26 cellular contexts compared by ENCODE assay signal in the genomic region with DNA sequence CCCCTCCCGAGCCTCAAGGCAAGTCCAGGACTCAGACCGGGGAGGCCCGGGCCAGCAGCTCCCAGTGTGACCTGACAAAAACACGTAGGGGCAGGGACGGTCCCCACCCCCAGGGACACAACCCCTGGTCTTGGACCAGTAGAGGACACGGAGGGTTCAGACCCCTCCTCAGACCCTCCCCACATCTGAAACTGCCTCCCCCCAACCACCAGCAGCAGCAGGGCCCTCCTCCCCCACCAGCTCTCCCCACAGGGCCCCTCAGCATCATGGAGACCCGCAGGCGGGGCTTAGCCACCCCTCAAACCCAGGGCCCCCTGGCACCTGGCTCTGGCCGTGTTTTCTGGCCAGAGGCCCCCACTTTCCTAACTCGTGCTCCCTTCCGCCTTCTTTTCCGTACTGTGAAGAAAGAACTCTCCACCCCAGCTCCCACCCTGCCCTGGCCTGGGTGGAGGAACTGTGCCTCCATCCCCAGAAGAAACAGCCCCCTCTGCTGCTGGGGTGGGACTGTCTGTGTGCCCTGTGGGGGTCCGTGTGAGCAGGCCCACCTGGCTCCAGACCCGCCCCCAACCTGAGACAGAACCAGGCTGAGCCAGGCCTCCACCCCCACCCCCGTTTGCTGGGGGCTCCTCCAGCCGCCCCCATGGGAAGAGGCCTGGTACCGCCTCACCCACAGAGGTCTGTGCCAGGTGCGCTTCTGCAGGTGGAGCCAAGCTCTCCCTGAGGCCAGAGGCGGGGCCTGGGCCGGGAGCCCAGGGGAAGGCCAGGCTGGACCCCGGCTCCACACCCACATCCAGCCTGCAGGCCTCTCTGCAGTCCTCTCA. TPM values are rescaled to one million over a fixed set of nuclear protein-coding genes. Genes with fewer than 3 reads are reported as not detected.
DNase-seq lines count a peak whose midpoint lies in the region; ATAC-seq and TF ChIP-seq lines count a peak whose summit lies in the region.
"Had no signal": no experiment of that assay in that cellular context is flagged by ENCODE, and none has a peak within 500 bp of the region (broad histone marks: within the 10 kb centered on the region; RNA-seq: fewer than 3 reads in every experiment).

No MANE protein-coding gene starts in this region.

- no peak overlapping the region for H3K27ac Mint-ChIP-seq in CD4-positive, alpha-beta memory T cell
- H3K27ac Mint-ChIP-seq: activated B cell treated with CpG ODN at 0.5 μM for 24 hours; activated CD8-positive, alpha-beta memory T cell treated with anti-CD3 and anti-CD28 coated beads, Interleukin-2, amount 10 ng/mL, durations not matched to agents 7 days and 5 days had no signal

- no peaks in the 10 kb centered on the region for H3K9me3 Mint-ChIP-seq in CD4-positive, alpha-beta memory T cell
- H3K9me3 Mint-ChIP-seq: activated B cell treated with CpG ODN at 0.5 μM for 24 hours; stimulated activated naive B cell treated with anti-CD40 and anti-IgM and Interleukin-4, amounts not matched to agents 10 μg/mL and 1 μg/mL and 100 μg/mL, for 72 hours had no signal

- H3K9me3 ChIP-seq in stomach = no peaks in the 10 kb centered on the region
- H3K9me3 ChIP-seq in CD4-positive, alpha-beta memory T cell (ENCODE audit: control insufficient read depth in 1 of 2, low read length in 2 of 2) = no peaks in the 10 kb centered on the region
- H3K9me3 ChIP-seq: neutrophil, prostate gland, testis had no signal

- peaks cover 28 to 67% (median 65%) of the 10 kb centered on the region in 4 donors for H3K36me3 ChIP-seq in stomach
- H3K36me3 ChIP-seq in CD4-positive, alpha-beta memory T cell (ENCODE audit: insufficient read depth, low read length) = no peaks in the 10 kb centered on the region
- H3K36me3 ChIP-seq: neutrophil had no signal

- peaks cover 3 to 30% (median 24%) of the 10 kb centered on the region in 4 donors for H3K4me1 ChIP-seq in stomach
- peaks cover 11% of the 10 kb centered on the region for H3K4me1 ChIP-seq in CD4-positive, alpha-beta memory T cell (ENCODE audit: insufficient read depth, low read length)
- H3K4me1 ChIP-seq: prostate gland had no signal

- DNase-seq in left cardiac atrium = peak; percentile 14
- no peak for DNase-seq in cardiac septum (ENCODE audit: low spot score)
- no peak for DNase-seq in Jurkat, Clone E6-1 (ENCODE audit: low read depth, low spot score)
- DNase-seq in iPS-NIHi7 (ENCODE audit: extremely low spot score) = peak; percentile 34
- peak; percentile 62 for DNase-seq in stomach
- no peak for DNase-seq in DMS153 (lab: John Stamatoyannopoulos, UW)
- DNase-seq in NCI-H774 (lab: John Stamatoyannopoulos, UW) = no peak
- no peak for DNase-seq in CD4-positive, alpha-beta memory T cell
- DNase-seq: activated B cell treated with CpG ODN at 0.5 μM for 24 hours; activated CD8-positive, alpha-beta memory T cell treated with anti-CD3 and anti-CD28 coated beads, Interleukin-2, amount 10 ng/mL, durations not matched to agents 7 days and 5 days; activated naive CD4-positive, alpha-beta T cell treated with Interleukin-2 at 50 U/mL for 16 hours; C1 segment of cervical spinal cord; effector CD8-positive, alpha-beta T cell; EL; erythroblast; NCI-H1105 treated with DMSO at 0.1 percent for 48 hours; NCI-H2081 treated with DMSO at 0.1 percent for 48 hours; SHP77 treated with DMSO at 0.1 percent for 48 hours; stimulated activated CD4-positive, alpha-beta T cell treated with anti-CD3 and anti-CD28 coated beads, Interleukin-4, amount 100 ng/mL, for 4 hours; stimulated activated naive B cell treated with anti-CD40 and anti-IgM and Interleukin-4, amounts not matched to agents 10 μg/mL and 1 μg/mL and 100 μg/mL, for 72 hours; SW 1271; testis had no signal

- CTCF ChIA-PET in CD4-positive, alpha-beta memory T cell (lab: Charles Lee; ENCODE audit: partially characterized antibody) = interaction anchor here (0.8 to 1.5 kb wide), 3 partner anchors 49 to 174 kb away, joined by 3 to 4 read pairs (median 3); no protein-coding TSS in a partner anchor

- POLR2A ChIA-PET in CD4-positive, alpha-beta memory T cell (lab: Charles Lee; ENCODE audit: partially characterized antibody) = no interaction called here

- H3K4me1 Mint-ChIP-seq in CD4-positive, alpha-beta memory T cell = peaks cover 0 to 7% (median 5%) of the 10 kb centered on the region in 4 donors

- no peak for TF ChIP-seq POLR2A in stomach (IDR thresholded peaks at IDR 0.05)

- no peak overlapping the region for H3K4me3 Mint-ChIP-seq in CD4-positive, alpha-beta memory T cell
- H3K4me3 Mint-ChIP-seq: activated B cell treated with CpG ODN at 0.5 μM for 24 hours; activated CD8-positive, alpha-beta memory T cell treated with anti-CD3 and anti-CD28 coated beads, Interleukin-2, amount 10 ng/mL, durations not matched to agents 7 days and 5 days; stimulated activated naive B cell treated with anti-CD40 and anti-IgM and Interleukin-4, amounts not matched to agents 10 μg/mL and 1 μg/mL and 100 μg/mL, for 72 hours had no signal

- no peak for TF ChIP-seq EP300 in stomach (IDR thresholded peaks at IDR 0.05)

- intact Hi-C loops in left cardiac atrium (cut with DNase I) (no loop called here), cardiac septum (cut with DNase I) (no loop called here), stomach (cut with DNase I; ENCODE audit: low total_unique reads) (no loop called here)
- intact Hi-C loops in CD4-positive, alpha-beta memory T cell (cut with micrococcal nuclease) = no loop called here

- H3K27ac ChIP-seq in stomach = peak overlapping the region in 4 of 5 donors; percentile 24 to 49 (median 30)
- H3K27ac ChIP-seq in CD4-positive, alpha-beta memory T cell (ENCODE audit: low read depth, low read length) = no peak overlapping the region
- H3K27ac ChIP-seq: neutrophil, prostate gland, testis had no signal

- peaks cover 0 to 6% (median 0%) of the 10 kb centered on the region in 3 donors for H3K27me3 ChIP-seq in stomach
- peaks cover 3% of the 10 kb centered on the region for H3K27me3 ChIP-seq in CD4-positive, alpha-beta memory T cell (ENCODE audit: insufficient read depth, low read length)
- H3K27me3 ChIP-seq: testis had no signal

- peaks cover 5 to 20% of the 10 kb centered on the region in 2 donors for H3K36me3 Mint-ChIP-seq in CD4-positive, alpha-beta memory T cell
- H3K36me3 Mint-ChIP-seq: activated CD8-positive, alpha-beta memory T cell treated with anti-CD3 and anti-CD28 coated beads, Interleukin-2, amount 10 ng/mL, durations not matched to agents 7 days and 5 days had no signal

- TF ChIP-seq CTCF in stomach (IDR thresholded peaks at IDR 0.05) = no peak

- WGBS in stomach, 5 donors = 44 to 71% (median 64%) methylated on average over 9 to 21 of the region's 21 CpGs

- ATAC-seq in left cardiac atrium = no peak
- ATAC-seq: activated CD8-positive, alpha-beta memory T cell treated with anti-CD3 and anti-CD28 coated beads, Interleukin-2, amount 10 ng/mL, durations not matched to agents 7 days and 5 days; Panc1; sciatic nerve; stimulated activated naive B cell treated with anti-CD40 and anti-IgM and Interleukin-4, amounts not matched to agents 10 μg/mL and 1 μg/mL and 100 μg/mL, for 72 hours had no signal

- peak overlapping the region; percentile 18; the same call in 1 of the 2 replicates for H3K4me3 ChIP-seq in Jurkat, Clone E6-1 (ENCODE audit: low read length)
- no peak overlapping the region for H3K4me3 ChIP-seq in stomach
- H3K4me3 ChIP-seq in CD4-positive, alpha-beta memory T cell (ENCODE audit: low read length in 2 of 2) = no peak overlapping the region
- H3K4me3 ChIP-seq: prostate gland, testis had no signal

- peaks cover 0 to 4% of the 10 kb centered on the region in 2 donors for H3K27me3 Mint-ChIP-seq in CD4-positive, alpha-beta memory T cell
- H3K27me3 Mint-ChIP-seq: activated B cell treated with CpG ODN at 0.5 μM for 24 hours; stimulated activated naive B cell treated with anti-CD40 and anti-IgM and Interleukin-4, amounts not matched to agents 10 μg/mL and 1 μg/mL and 100 μg/mL, for 72 hours had no signal

RNA-seq across cellular contexts. Expression of gene MDFI, which starts 39.0 kb away (rescaled TPM):
- total RNA-seq in left cardiac atrium = 1 to 10 TPM; 9.2 TPM
- total RNA-seq in cardiac septum = 4.3 TPM
- 28.4 TPM for polyA plus RNA-seq in Jurkat, Clone E6-1 (2012; ENCODE audit: insufficient read depth, insufficient read length)
- 1 to 10 TPM in 4 of 5 donors, not detected in 1; 4.1 to 8.3 (median 6.6) TPM for total RNA-seq in stomach
- polyA plus RNA-seq in stomach = 10 to 100 TPM in 2 of 3 donors, 1 to 10 TPM in 1; 3.7 to 17.2 (median 14.9) TPM
- total RNA-seq in CD4-positive, alpha-beta memory T cell = not detected
- not detected for polyA plus RNA-seq in CD4-positive, alpha-beta memory T cell
- total RNA-seq: activated B cell treated with CpG ODN at 0.5 μM for 24 hours; activated CD8-positive, alpha-beta memory T cell treated with anti-CD3 and anti-CD28 coated beads, Interleukin-2, amount 10 ng/mL, durations not matched to agents 7 days and 5 days had no signal

RNA-seq across cellular contexts. Expression of gene FOXP4, which starts 53.0 kb away (rescaled TPM):
- 10 to 100 TPM; 15.6 to 18.4 TPM for total RNA-seq in left cardiac atrium
- 20.3 TPM for total RNA-seq in cardiac septum
- 18.8 TPM for polyA plus RNA-seq in Jurkat, Clone E6-1 (2012; ENCODE audit: insufficient read depth, insufficient read length)
- total RNA-seq in stomach = 10 to 100 TPM in 4 of 5 donors, 1 to 10 TPM in 1; 7.9 to 70.4 (median 40.3) TPM
- 10 to 100 TPM; 14.3 to 33.7 (median 27.6) TPM for polyA plus RNA-seq in stomach
- 1 to 10 TPM; 7.4 to 7.8 TPM for total RNA-seq in CD4-positive, alpha-beta memory T cell
- 1 to 10 TPM in 1 of 2 donors, under 1 TPM in 1; 0.08 to 1.6 TPM for polyA plus RNA-seq in CD4-positive, alpha-beta memory T cell

Comparison
In these comparisons a context has a peak if more than half of its experiments do, and no peak if none do; other contexts are left out.
1. DNase-seq: peak in left cardiac atrium (single experiment), iPS-NIHi7 (single experiment) and stomach (single experiment); none in cardiac septum (single experiment), Jurkat, Clone E6-1 (single experiment), DMS153 (single experiment), NCI-H774 (single experiment) and CD4-positive, alpha-beta memory T cell (0 of 5).